ENCODE assay signal across 17 cellular contexts in genomic region chr4:1383728-1384591, GRCh38. TPM values are rescaled to one million over a fixed set of nuclear protein-coding genes. Genes with fewer than 3 reads are reported as not detected.
"Had no signal": no experiment of that assay in that cellular context is flagged by ENCODE, and none has a peak within 500 bp of the region (broad histone marks: within the 10 kb centered on the region; RNA-seq: fewer than 3 reads in every experiment).

No MANE protein-coding gene starts in this region.

- H3K27ac ChIP-seq: pancreas, suprapubic skin had no signal

- H3K4me3 ChIP-seq: neural progenitor cell, pancreas, suprapubic skin had no signal

- H3K36me3 ChIP-seq: neural progenitor cell had no signal

- DNase-seq: activated CD4-positive, CD25-positive, alpha-beta regulatory T cell treated with anti-CD3 and anti-CD28 coated beads, Interleukin-2, amount 50 U/mL, for 72 hours; activated naive CD4-positive, alpha-beta T cell treated with Interleukin-2 at 50 U/mL for 16 hours; activated T-cell treated with anti-CD3 and anti-CD28 coated beads for 4 hours; hippocampal formation; small intestine; stimulated activated CD4-positive, alpha-beta T cell treated with anti-CD3 and anti-CD28 coated beads, Interleukin-4, amount 100 ng/mL, for 4 hours; stimulated activated naive CD8-positive, alpha-beta T cell treated with anti-CD3 and anti-CD28 coated beads, Interleukin-15, Interleukin-2, amounts not matched to agents 100 U/mL and 50 U/mL, for 24 hours; trophoblast cell had no signal

- ATAC-seq: pancreas; stimulated activated naive CD8-positive, alpha-beta T cell treated with anti-CD3 and anti-CD28 coated beads, Interleukin-15, Interleukin-2, amounts not matched to agents 100 U/mL and 50 U/mL, for 24 hours had no signal

- H3K9me3 ChIP-seq: pancreas had no signal

- H3K4me1 ChIP-seq: pancreas, suprapubic skin had no signal

- H3K27me3 ChIP-seq: neural progenitor cell, pancreas, suprapubic skin had no signal

RNA-seq across cellular contexts. Expression of gene NKX1-1, which starts 22.3 kb away (rescaled TPM):
- total RNA-seq: astrocyte, esophagus mucosa, kidney epithelial cell, lower leg skin, pancreas, renal cortical epithelial cell, SK-MEL-5, suprapubic skin had no signal
- polyA plus RNA-seq: pancreas, small intestine had no signal
